ENCODE assay signal across 10 cellular contexts in the genomic region with DNA sequence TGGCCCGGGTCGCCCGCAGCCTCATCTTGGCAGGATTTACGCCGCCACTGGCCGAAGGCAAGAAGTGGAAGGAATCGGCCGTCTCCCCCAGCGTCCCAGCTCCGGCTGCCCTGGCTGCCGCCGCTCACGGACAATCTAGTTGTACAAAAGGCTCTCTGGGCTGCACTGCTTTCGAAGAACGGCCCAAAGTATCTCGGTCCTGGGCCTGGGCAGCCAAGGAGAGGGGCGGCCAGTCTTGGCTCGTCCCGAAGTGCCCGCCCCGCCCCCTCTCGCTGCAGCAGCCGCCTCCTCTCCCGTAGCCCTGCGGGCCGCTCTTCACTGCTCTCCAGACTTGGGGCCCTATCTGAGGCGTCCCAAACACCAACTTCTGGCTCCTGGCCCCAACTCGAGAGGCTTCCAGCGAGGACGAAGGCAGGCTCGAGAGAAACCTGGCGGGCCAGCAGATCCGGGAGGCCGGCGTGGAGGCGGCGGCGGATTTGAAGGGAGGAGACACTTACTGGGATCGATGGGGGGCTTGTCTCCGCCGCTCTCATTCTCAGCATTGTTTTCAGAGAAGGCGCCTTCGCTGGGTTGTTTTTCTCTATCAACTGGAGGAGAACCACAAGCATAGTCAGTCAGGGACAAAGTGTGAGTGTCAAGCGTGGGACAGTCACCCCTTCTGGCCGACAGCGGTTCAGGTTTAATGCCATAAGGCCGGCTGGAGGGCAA. TPM values are rescaled to one million over a fixed set of nuclear protein-coding genes. Genes with fewer than 3 reads are reported as not detected.
A peak's percentile ranks its signal among the peaks of the same experiment; 100 is the strongest.
DNase-seq lines count a peak whose midpoint lies in the region; ATAC-seq and TF ChIP-seq lines count a peak whose summit lies in the region.
"Had no signal": no experiment of that assay in that cellular context is flagged by ENCODE, and none has a peak within 500 bp of the region (broad histone marks: within the 10 kb centered on the region; RNA-seq: fewer than 3 reads in every experiment).

No MANE protein-coding gene starts in this region.

- H3K4me3 ChIP-seq in AG04449 (ENCODE audit: low read depth, low read length) (peak overlapping the region; percentile 75), HFF-Myc (replicated peaks; ENCODE audit: low read depth, low read length) (peak overlapping the region; percentile 83)
- H3K4me3 ChIP-seq: body of pancreas had no signal

- POLR2A ChIA-PET in AG04449 (lab: Yijun Ruan, JAX), result interaction anchor here (1.0 to 2.8 kb wide), 3 partner anchors 8 to 15 kb away, joined by 3 to 13 read pairs (median 10); no protein-coding TSS in a partner anchor

- CTCF ChIA-PET in AG04449 (lab: Yijun Ruan, JAX), result interaction anchor here (1.0 to 6.8 kb wide), 3 partner anchors 11 to 13 kb away, joined by 3 to 117 read pairs (median 4); partner anchors contain the start of genes HOXA10 and HOXA3

- DNase-seq in AG04449 (ENCODE audit: low read depth, low spot score), result no peak
- no peak for DNase-seq in HFF-Myc (ENCODE audit: extremely low read depth, low read depth)
- DNase-seq in natural killer cell, result no peak
- DNase-seq in mesenteric fat pad (ENCODE audit: low spot score), result no peak
- no peak for DNase-seq in activated gamma-delta T cell (lab: John Stamatoyannopoulos, UW)
- no peak for DNase-seq in OCI-M1 (lab: John Stamatoyannopoulos, UW)

- intact Hi-C loops in dendritic cell treated with granulocyte-macrophage colony-stimulating factor and Interleukin-4, amounts not matched to agents 40 ng/mL and 50 ng/mL, for 4 days (cut with micrococcal nuclease), result loop anchor here (5.0 to 10.0 kb wide), 5 partner anchors 312 to 1302 kb away; no protein-coding TSS in a partner anchor
- intact Hi-C loops in natural killer cell (cut with micrococcal nuclease), result loop anchor here (2.0 to 10.0 kb wide), 4 partner anchors 20 to 1308 kb away; partner anchors contain the start of genes EVX1 and HOXA11

- peak overlapping the region; percentile 15 for H3K27ac Mint-ChIP-seq in dendritic cell treated with granulocyte-macrophage colony-stimulating factor and Interleukin-4, amounts not matched to agents 40 ng/mL and 50 ng/mL, for 4 days
- H3K27ac Mint-ChIP-seq in natural killer cell, result peak overlapping the region; percentile 26 to 60

- H3K4me3 Mint-ChIP-seq in dendritic cell treated with granulocyte-macrophage colony-stimulating factor and Interleukin-4, amounts not matched to agents 40 ng/mL and 50 ng/mL, for 4 days, result peak overlapping the region; percentile 71
- peak overlapping the region; percentile 77 for H3K4me3 Mint-ChIP-seq in natural killer cell

- peaks cover 71% of the 10 kb centered on the region for H3K4me1 Mint-ChIP-seq in dendritic cell treated with granulocyte-macrophage colony-stimulating factor and Interleukin-4, amounts not matched to agents 40 ng/mL and 50 ng/mL, for 4 days (ENCODE audit: low read depth)
- H3K4me1 Mint-ChIP-seq in natural killer cell, result peaks cover 37 to 57% of the 10 kb centered on the region in 2 donors

- no peaks in the 10 kb centered on the region for H3K36me3 Mint-ChIP-seq in dendritic cell treated with granulocyte-macrophage colony-stimulating factor and Interleukin-4, amounts not matched to agents 40 ng/mL and 50 ng/mL, for 4 days (ENCODE audit: low read depth)
- H3K36me3 Mint-ChIP-seq in natural killer cell, result peaks cover 7% of the 10 kb centered on the region

- ATAC-seq in natural killer cell, result no peak
- no peak for ATAC-seq in HG03139 (IDR thresholded peaks at IDR 0.05; ENCODE audit: unreplicated experiment)
- ATAC-seq: body of pancreas had no signal

- TF ChIP-seq CTCF in AG04449 (IDR thresholded peaks at IDR 0.05; ENCODE audit: insufficient read depth, low read length, missing control alignments) (peak; percentile 23), HFF-Myc (IDR thresholded peaks at IDR 0.05; ENCODE audit: low read depth, low read length, missing control alignments) (no peak), natural killer cell (IDR thresholded peaks at IDR 0.05) (no peak)

- peaks cover 87% of the 10 kb centered on the region for H3K27me3 Mint-ChIP-seq in dendritic cell treated with granulocyte-macrophage colony-stimulating factor and Interleukin-4, amounts not matched to agents 40 ng/mL and 50 ng/mL, for 4 days
- H3K27me3 Mint-ChIP-seq in natural killer cell (ENCODE audit: low read depth in 2 of 2), result peaks cover 71 to 73% of the 10 kb centered on the region in 2 donors

- no peaks in the 10 kb centered on the region for H3K9me3 Mint-ChIP-seq in dendritic cell treated with granulocyte-macrophage colony-stimulating factor and Interleukin-4, amounts not matched to agents 40 ng/mL and 50 ng/mL, for 4 days
- no peaks in the 10 kb centered on the region for H3K9me3 Mint-ChIP-seq in natural killer cell

RNA-seq across cellular contexts. Expression of gene HOXA9, which starts 0.8 kb away (rescaled TPM):
- total RNA-seq in natural killer cell (1 to 10 TPM in 1 of 3 donors, under 1 TPM in 2; 0.39 to 4.6 (median 0.42) TPM), mesenteric fat pad (10.4 TPM)
- total RNA-seq: body of pancreas, osteocyte had no signal

RNA-seq across cellular contexts. Expression of gene HOXA7, which starts 8.1 kb away (rescaled TPM):
- total RNA-seq in natural killer cell, result not detected
- total RNA-seq in mesenteric fat pad, result 7.5 TPM
- total RNA-seq: osteocyte had no signal

RNA-seq across cellular contexts. Expression of gene HOXA10, which starts 9.6 kb away (rescaled TPM):
- total RNA-seq in natural killer cell, result 1 to 10 TPM in 2 of 3 donors, under 1 TPM in 1; 0.82 to 3.3 (median 2.2) TPM
- 19.7 TPM for total RNA-seq in mesenteric fat pad
- total RNA-seq: osteocyte had no signal

RNA-seq across cellular contexts. Expression of gene HOXA3, which starts 12.2 kb away (rescaled TPM):
- total RNA-seq in natural killer cell (under 1 TPM; 0.32 to 0.78 (median 0.35) TPM), mesenteric fat pad (5.8 TPM)
- total RNA-seq: osteocyte had no signal

RNA-seq across cellular contexts. Expression of gene HOXA6, which starts 17.0 kb away (rescaled TPM):
- total RNA-seq in natural killer cell, result under 1 TPM; 0.28 to 0.65 (median 0.43) TPM
- total RNA-seq in mesenteric fat pad, result 3.1 TPM
- total RNA-seq: body of pancreas, osteocyte had no signal
